1 cellular context compared by ENCODE assay signal in genomic region chr9:69193685-69194032, GRCh38.
TF ChIP-seq lines count a peak whose summit lies in the region.

No MANE protein-coding gene starts in this region.

TF ChIP-seq in HCT116, 20 proteins besides CTCF, POLR2A, EP300 and RAD21 (continued from another document):
- TF ChIP-seq REST (IDR thresholded peaks at IDR 0.05; ENCODE audit: low read depth): no peak
